In the genomic region with DNA sequence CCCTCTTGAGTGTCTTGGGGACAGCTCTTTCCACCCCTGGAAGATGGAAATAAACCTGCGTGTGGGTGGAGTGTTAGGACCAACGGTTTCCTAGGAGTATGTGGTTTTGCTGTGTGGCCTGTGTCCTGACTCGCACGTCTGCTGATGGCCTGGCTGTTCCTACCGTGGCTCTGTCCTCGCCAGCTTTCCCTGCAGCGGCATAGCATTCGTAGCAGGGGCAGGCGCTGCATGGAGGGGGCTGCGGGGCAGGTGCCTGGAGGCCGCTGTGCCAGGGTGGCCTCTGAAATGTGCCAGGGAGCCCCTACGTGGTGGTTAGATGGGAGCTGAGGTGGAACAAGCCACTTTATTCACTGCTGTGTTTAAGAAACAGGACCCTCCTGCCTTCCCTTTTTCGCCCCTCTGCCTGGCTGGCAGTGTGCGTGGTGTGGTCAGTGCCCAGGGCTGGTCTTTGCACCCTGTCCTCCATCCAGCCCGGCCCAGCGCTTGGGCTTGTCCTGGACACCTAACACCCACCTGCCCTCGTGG, we compare ENCODE assay signal across 8 cellular contexts. TPM values are rescaled to one million over a fixed set of nuclear protein-coding genes. Genes with fewer than 3 reads are reported as not detected.
DNase-seq lines count a peak whose midpoint lies in the region; TF ChIP-seq lines count a peak whose summit lies in the region.

No MANE protein-coding gene starts in this region.

- DNase-seq in CD14-positive monocyte (ENCODE audit: low spot score) (no peak), HL-60 (ENCODE audit: low read depth in 1 of 2, low spot score in 1 of 2) (peak; percentile 47 to 56), posterior vena cava (ENCODE audit: low spot score) (peak; percentile 82), NCI-H774 (lab: John Stamatoyannopoulos, UW) (no peak), Ammon's horn (ENCODE audit: low spot score) (no peak), GM03348 (ENCODE audit: low spot score) (no peak), SHP77 (lab: John Stamatoyannopoulos, UW) (no peak)

- H3K4me1 Mint-ChIP-seq in CD14-positive monocyte: peaks cover 94% of the 10 kb centered on the region
- peaks cover 100% of the 10 kb centered on the region for H3K4me1 Mint-ChIP-seq in dendritic cell treated with granulocyte-macrophage colony-stimulating factor and Interleukin-4, amounts not matched to agents 40 ng/mL and 50 ng/mL, for 4 days (ENCODE audit: low read depth)

- H3K36me3 Mint-ChIP-seq in CD14-positive monocyte: peaks cover 31 to 58% of the 10 kb centered on the region in 2 donors
- H3K36me3 Mint-ChIP-seq in dendritic cell treated with granulocyte-macrophage colony-stimulating factor and Interleukin-4, amounts not matched to agents 40 ng/mL and 50 ng/mL, for 4 days (ENCODE audit: low read depth): peaks cover 99% of the 10 kb centered on the region

- no peaks in the 10 kb centered on the region for H3K9me3 Mint-ChIP-seq in CD14-positive monocyte
- no peaks in the 10 kb centered on the region for H3K9me3 Mint-ChIP-seq in dendritic cell treated with granulocyte-macrophage colony-stimulating factor and Interleukin-4, amounts not matched to agents 40 ng/mL and 50 ng/mL, for 4 days

- H3K27me3 Mint-ChIP-seq in CD14-positive monocyte (ENCODE audit: low read depth in 3 of 3): peaks cover 0 to 1% (median 0%) of the 10 kb centered on the region in 3 donors
- no peaks in the 10 kb centered on the region for H3K27me3 Mint-ChIP-seq in dendritic cell treated with granulocyte-macrophage colony-stimulating factor and Interleukin-4, amounts not matched to agents 40 ng/mL and 50 ng/mL, for 4 days

- peak overlapping the region in 5 of 7 donors; percentile 41 to 93 (median 53) for H3K27ac Mint-ChIP-seq in CD14-positive monocyte
- H3K27ac Mint-ChIP-seq in dendritic cell treated with granulocyte-macrophage colony-stimulating factor and Interleukin-4, amounts not matched to agents 40 ng/mL and 50 ng/mL, for 4 days: peak overlapping the region; percentile 65

- H3K27me3 ChIP-seq in HL-60 (ENCODE audit: insufficient read depth, poor library complexity, severe bottlenecking): no peaks in the 10 kb centered on the region

- peak overlapping the region in 1 of 2 donors; percentile 12 for H3K4me3 Mint-ChIP-seq in CD14-positive monocyte
- peak overlapping the region; percentile 4 for H3K4me3 Mint-ChIP-seq in dendritic cell treated with granulocyte-macrophage colony-stimulating factor and Interleukin-4, amounts not matched to agents 40 ng/mL and 50 ng/mL, for 4 days

- H3K27ac ChIP-seq in HL-60 (replicated peaks): peak overlapping the region; percentile 91

- intact Hi-C loops in CD14-positive monocyte (cut with micrococcal nuclease): loop anchor here (10.0 kb wide), 2 partner anchors 55 to 205 kb away; a partner anchor contains a TSS
- intact Hi-C loops in dendritic cell treated with granulocyte-macrophage colony-stimulating factor and Interleukin-4, amounts not matched to agents 40 ng/mL and 50 ng/mL, for 4 days (cut with micrococcal nuclease): loop anchor here (5.0 to 10.0 kb wide), 2 partner anchors 55 to 83 kb away; no protein-coding TSS in a partner anchor
- intact Hi-C loops in posterior vena cava (cut with DNase I): no loop called here

- TF ChIP-seq CTCF in CD14-positive monocyte (IDR thresholded peaks at IDR 0.05): no peak
- TF ChIP-seq CTCF in HL-60 (IDR thresholded peaks at IDR 0.05; ENCODE audit: insufficient read depth, low read length): no peak

- H3K4me3 ChIP-seq in HL-60 (replicated peaks; ENCODE audit: insufficient read depth, low read length): no peak overlapping the region; the same call in 1 of the 2 replicates

RNA-seq across cellular contexts. Expression of a gene that starts 10.6 kb away (rescaled TPM):
- polyA plus RNA-seq in CD14-positive monocyte: 10 to 100 TPM; 26.3 to 35.3 TPM
- 10 to 100 TPM; 53.7 to 65.6 TPM for total RNA-seq in posterior vena cava

RNA-seq across cellular contexts. Expression of a gene that starts 26.8 kb away (rescaled TPM):
- 10 to 100 TPM; 17.1 to 20.1 TPM for polyA plus RNA-seq in CD14-positive monocyte
- total RNA-seq in posterior vena cava: 10 to 100 TPM; 20.3 to 28.5 TPM

RNA-seq across cellular contexts. Expression of a gene that starts 34.0 kb away (rescaled TPM):
- polyA plus RNA-seq in CD14-positive monocyte: 10 to 100 TPM; 47.0 to 60.9 TPM
- 100 to 1,000 TPM in 1 of 2 donors, 10 to 100 TPM in 1; 93.6 to 103 TPM for total RNA-seq in posterior vena cava

Comparison
In these comparisons a context has a peak if more than half of its experiments do, and no peak if none do; other contexts are left out.
1. DNase-seq: peak in HL-60 (2 of 2) and posterior vena cava (single experiment); none in CD14-positive monocyte (single experiment), NCI-H774 (single experiment), Ammon's horn (single experiment), GM03348 (single experiment) and SHP77 (0 of 2).
2. intact Hi-C loops: an anchor here in CD14-positive monocyte (10.0 kb wide) and dendritic cell treated with granulocyte-macrophage colony-stimulating factor and Interleukin-4, amounts not matched to agents 40 ng/mL and 50 ng/mL, for 4 days (5.0 to 10.0 kb wide); none called in posterior vena cava.